ENCODE assay signal across 9 cellular contexts in genomic region chrX:85109235-85109634, GRCh38.
DNase-seq lines count a peak whose midpoint lies in the region; ATAC-seq and TF ChIP-seq lines count a peak whose summit lies in the region.
"Had no signal": no experiment of that assay in that cellular context is flagged by ENCODE, and none has a peak within 500 bp of the region (broad histone marks: within the 10 kb centered on the region; RNA-seq: fewer than 3 reads in every experiment).

No MANE protein-coding gene starts in this region.

- no peaks in the 10 kb centered on the region for H3K27me3 Mint-ChIP-seq in activated CD4-positive, alpha-beta T cell treated with anti-CD3 and anti-CD28 coated beads for 36 hours
- H3K27me3 Mint-ChIP-seq: effector memory CD8-positive, alpha-beta T cell had no signal

- H3K4me2 ChIP-seq in smooth muscle cell = no peak overlapping the region

- TF ChIP-seq CTCF in HL-60 (IDR thresholded peaks at IDR 0.05; ENCODE audit: insufficient read depth, low read length) (peak; percentile 13), body of pancreas (IDR thresholded peaks at IDR 0.05) (peak in 4 of 7 experiments; percentile 23 to 46 (median 34)), smooth muscle cell (IDR thresholded peaks at IDR 0.05; ENCODE audit: borderline replicate concordance, insufficient read depth, poor library complexity, severe bottlenecking) (peak; percentile 25)

- H3K4me3 ChIP-seq in HL-60 (replicated peaks; ENCODE audit: insufficient read depth, low read length) = no peak overlapping the region
- H3K4me3 ChIP-seq in body of pancreas = no peak overlapping the region
- H3K4me3 ChIP-seq in smooth muscle cell = no peak overlapping the region

- H4K20me1 ChIP-seq in smooth muscle cell (ENCODE audit: low read depth) = no peaks in the 10 kb centered on the region

- CTCF ChIA-PET in activated CD4-positive, alpha-beta T cell treated with anti-CD3 and anti-CD28 coated beads for 36 hours (lab: Charles Lee) = interaction anchor here (0.6 to 2.6 kb wide), 4 partner anchors 11 to 240 kb away, joined by 3 to 6 read pairs (median 3); no protein-coding TSS in a partner anchor

- no peak overlapping the region for H2AFZ ChIP-seq in smooth muscle cell (ENCODE audit: low read depth)

- intact Hi-C loops in activated CD4-positive, alpha-beta T cell treated with anti-CD3 and anti-CD28 coated beads for 36 hours (cut with DNase I, micrococcal nuclease) = no loop called here
- intact Hi-C loops in body of pancreas (cut with DNase I) = no loop called here

- H3K9ac ChIP-seq in smooth muscle cell (ENCODE audit: low read depth) = no peak overlapping the region

- no peaks in the 10 kb centered on the region for H3K27me3 ChIP-seq in HL-60 (ENCODE audit: insufficient read depth, poor library complexity, severe bottlenecking)
- H3K27me3 ChIP-seq in body of pancreas = no peaks in the 10 kb centered on the region
- no peaks in the 10 kb centered on the region for H3K27me3 ChIP-seq in smooth muscle cell (ENCODE audit: low read depth)

- H3K27ac ChIP-seq in HL-60 (replicated peaks) = no peak overlapping the region
- no peak overlapping the region for H3K27ac ChIP-seq in body of pancreas
- H3K27ac ChIP-seq in smooth muscle cell (ENCODE audit: low read depth) = no peak overlapping the region

- H3K9me3 Mint-ChIP-seq in activated CD4-positive, alpha-beta T cell treated with anti-CD3 and anti-CD28 coated beads for 36 hours (ENCODE audit: low read depth) = no peaks in the 10 kb centered on the region
- H3K9me3 Mint-ChIP-seq: effector memory CD8-positive, alpha-beta T cell had no signal

- H3K9me3 ChIP-seq in body of pancreas (no peaks in the 10 kb centered on the region), smooth muscle cell (replicated peaks; ENCODE audit: low read depth) (no peaks in the 10 kb centered on the region)

- no peaks in the 10 kb centered on the region for H3K4me1 Mint-ChIP-seq in activated CD4-positive, alpha-beta T cell treated with anti-CD3 and anti-CD28 coated beads for 36 hours

- WGBS in body of pancreas, 2 donors = 50 to 81% methylated on average over 3 to 8 of the region's 8 CpGs
- 60% methylated on average over 8 of the region's 8 CpGs for WGBS in smooth muscle cell (ENCODE audit: low lambda C conversion rate)

- no peaks in the 10 kb centered on the region for H3F3A ChIP-seq in smooth muscle cell (ENCODE audit: low read depth)

- TF ChIP-seq POLR2A in body of pancreas (IDR thresholded peaks at IDR 0.05) = no peak

- H3K27ac Mint-ChIP-seq in activated CD4-positive, alpha-beta T cell treated with anti-CD3 and anti-CD28 coated beads for 36 hours = no peak overlapping the region

- POLR2A ChIA-PET in activated CD4-positive, alpha-beta T cell treated with anti-CD3 and anti-CD28 coated beads for 36 hours (lab: Charles Lee) = no interaction called here

- H3K79me2 ChIP-seq in smooth muscle cell (ENCODE audit: low read depth) = no peaks in the 10 kb centered on the region

- H3K36me3 ChIP-seq in body of pancreas (replicated peaks in 1 of 2; ENCODE audit: insufficient read depth in 1 of 2, low read depth in 2 of 2) (no peaks in the 10 kb centered on the region), smooth muscle cell (ENCODE audit: low read depth) (no peaks in the 10 kb centered on the region)

- H3K4me3 Mint-ChIP-seq in activated CD4-positive, alpha-beta T cell treated with anti-CD3 and anti-CD28 coated beads for 36 hours = no peak overlapping the region
- H3K4me3 Mint-ChIP-seq: effector memory CD8-positive, alpha-beta T cell had no signal

- peak; percentile 30 for DNase-seq in activated CD4-positive, alpha-beta T cell treated with anti-CD3 and anti-CD28 coated beads for 36 hours
- no peak for DNase-seq in activated CD4-positive, alpha-beta T cell treated with anti-CD3 and anti-CD28 coated beads, Interleukin-2, amount 50 U/mL, for 4 hours
- DNase-seq in HL-60 (ENCODE audit: low read depth in 1 of 2, low spot score in 1 of 2) (peak; percentile 12 to 34), body of pancreas (peak; percentile 4 to 55 (median 22)), smooth muscle cell (lab: John Stamatoyannopoulos, UW; ENCODE audit: unreplicated experiment) (no peak), MV-4-11 (lab: John Stamatoyannopoulos, UW) (no peak), NCI-H1105 treated with DMSO at 0.1 percent for 48 hours (lab: John Stamatoyannopoulos, UW) (no peak), inferior parietal cortex (ENCODE audit: extremely low spot score) (no peak)
- DNase-seq: effector memory CD8-positive, alpha-beta T cell had no signal

- ATAC-seq in activated CD4-positive, alpha-beta T cell treated with anti-CD3 and anti-CD28 coated beads for 36 hours = no peak
- no peak for ATAC-seq in body of pancreas
- ATAC-seq: effector memory CD8-positive, alpha-beta T cell had no signal

- H3K36me3 Mint-ChIP-seq in activated CD4-positive, alpha-beta T cell treated with anti-CD3 and anti-CD28 coated beads for 36 hours (ENCODE audit: low read depth) = no peaks in the 10 kb centered on the region

- H3K4me1 ChIP-seq in body of pancreas (no peaks in the 10 kb centered on the region), smooth muscle cell (ENCODE audit: low read depth) (no peaks in the 10 kb centered on the region)

Comparison
In these comparisons a context has a peak if more than half of its experiments do, and no peak if none do; other contexts are left out.
1. DNase-seq: peak in activated CD4-positive, alpha-beta T cell treated with anti-CD3 and anti-CD28 coated beads for 36 hours (single experiment), HL-60 (2 of 2) and body of pancreas (4 of 4); none in activated CD4-positive, alpha-beta T cell treated with anti-CD3 and anti-CD28 coated beads, Interleukin-2, amount 50 U/mL, for 4 hours (0 of 2), smooth muscle cell (single experiment), MV-4-11 (single experiment), NCI-H1105 treated with DMSO at 0.1 percent for 48 hours (single experiment) and inferior parietal cortex (single experiment).
2. Peak in every context shown above with its lines, with median percentiles within 50 percentile points of each other: CTCF ChIP-seq.